Comparison of ENCODE assay signal across 19 cellular contexts in the genomic region with DNA sequence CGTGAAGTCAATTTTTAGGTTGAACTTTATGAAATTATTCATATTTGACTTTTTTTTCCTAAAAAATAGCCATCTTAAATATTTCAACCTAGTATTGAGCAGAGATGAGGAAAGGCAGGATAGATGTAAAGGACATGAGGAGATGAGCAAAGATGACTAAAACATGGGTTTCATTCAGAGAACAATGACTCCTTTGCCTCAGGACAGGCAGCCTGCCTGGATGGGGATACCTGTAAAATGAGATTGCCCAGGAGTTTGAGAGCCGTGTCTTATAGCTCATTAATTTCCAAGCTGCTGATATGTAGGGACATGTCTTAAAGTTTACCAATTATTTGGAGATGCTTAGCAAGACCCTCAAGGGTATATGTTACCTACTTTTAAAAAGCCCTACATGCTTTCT.
A peak's percentile ranks its signal among the peaks of the same experiment; 100 is the strongest.
DNase-seq lines count a peak whose midpoint lies in the region; ATAC-seq, FAIRE-seq and TF ChIP-seq lines count a peak whose summit lies in the region.
"Had no signal": no experiment of that assay in that cellular context is flagged by ENCODE, and none has a peak within 500 bp of the region (broad histone marks: within the 10 kb centered on the region; RNA-seq: fewer than 3 reads in every experiment).

No MANE protein-coding gene starts in this region.

- CTCF ChIA-PET in mammary epithelial cell (lab: Charles Lee; ENCODE audit: low non-redundant PET) = no interaction called here
- CTCF ChIA-PET in activated CD4-positive, alpha-beta T cell treated with anti-CD3 and anti-CD28 coated beads, Interleukin-2, amount 10 ng/mL, durations not matched to agents 7 days and 5 days (lab: Charles Lee) = no interaction called here

- H3K79me2 ChIP-seq in mammary epithelial cell (ENCODE audit: insufficient read depth, low read length) = no peaks in the 10 kb centered on the region

- dilution Hi-C loops in mammary epithelial cell (cut with HindIII; ENCODE audit: low sequenced_read_pairs) = no loop called here

- H3K27me3 ChIP-seq in mammary epithelial cell (ENCODE audit: insufficient read depth, low read length) (no peaks in the 10 kb centered on the region), breast epithelium (no peaks in the 10 kb centered on the region), bronchial epithelial cell (ENCODE audit: control insufficient read depth, insufficient read depth, low read length) (no peaks in the 10 kb centered on the region), foreskin keratinocyte (no peaks in the 10 kb centered on the region)

- H3K27me3 Mint-ChIP-seq in activated CD4-positive, alpha-beta T cell treated with anti-CD3 and anti-CD28 coated beads, Interleukin-2, amount 10 ng/mL, durations not matched to agents 7 days and 5 days = no peaks in the 10 kb centered on the region
- H3K27me3 Mint-ChIP-seq: CD4-positive, alpha-beta memory T cell had no signal

- POLR2A ChIA-PET in activated CD4-positive, alpha-beta T cell treated with anti-CD3 and anti-CD28 coated beads, Interleukin-2, amount 10 ng/mL, durations not matched to agents 7 days and 5 days (lab: Charles Lee) = no interaction called here

- no peak overlapping the region for H3K27ac ChIP-seq in mammary epithelial cell (ENCODE audit: insufficient read depth, low read depth, low read length)
- H3K27ac ChIP-seq in breast epithelium = no peak overlapping the region
- no peak overlapping the region for H3K27ac ChIP-seq in foreskin keratinocyte
- H3K27ac ChIP-seq: GM23248 had no signal

- DNase-seq in mammary epithelial cell = peak; percentile 32
- no peak for DNase-seq in breast epithelium (ENCODE audit: low spot score in 2 of 2)
- DNase-seq in bronchial epithelial cell (ENCODE audit: low read depth) = peak; percentile 22
- peak; percentile 14 to 65 for DNase-seq in foreskin keratinocyte
- DNase-seq in activated CD4-positive, alpha-beta T cell treated with anti-CD3 and anti-CD28 coated beads, Interleukin-2, amount 10 ng/mL, durations not matched to agents 7 days and 5 days = no peak
- no peak for DNase-seq in germinal center (ENCODE audit: low spot score)
- DNase-seq: C1 segment of cervical spinal cord; Calu3; CD4-positive, alpha-beta memory T cell; COR-L47; DMS53; DMS79 treated with DMSO at 0.1 percent for 48 hours; GF-D8; GM23248; H7; HCEC 1CT had no signal

- no peaks in the 10 kb centered on the region for H3K9me3 Mint-ChIP-seq in activated CD4-positive, alpha-beta T cell treated with anti-CD3 and anti-CD28 coated beads, Interleukin-2, amount 10 ng/mL, durations not matched to agents 7 days and 5 days
- H3K9me3 Mint-ChIP-seq: CD4-positive, alpha-beta memory T cell had no signal

- FAIRE-seq in bronchial epithelial cell (lab: Jason Lieb, UNC) = no peak
- FAIRE-seq: GM12891, H1 had no signal

- ATAC-seq in foreskin keratinocyte = peak; percentile 94
- no peak for ATAC-seq in esophagus mucosa

- H3K4me3 ChIP-seq in mammary epithelial cell (replicated peaks in 1 of 3; ENCODE audit: insufficient read depth in 1 of 3, low read depth in 2 of 3, low read length in 3 of 3) (no peak overlapping the region), breast epithelium (no peak overlapping the region), bronchial epithelial cell (ENCODE audit: low read depth, low read length) (no peak overlapping the region)
- H3K4me3 ChIP-seq: GM23248 had no signal

- H2AFZ ChIP-seq in mammary epithelial cell (ENCODE audit: low read depth, low read length) = no peak overlapping the region
- H2AFZ ChIP-seq: GM23248 had no signal

- H3K4me1 Mint-ChIP-seq in activated CD4-positive, alpha-beta T cell treated with anti-CD3 and anti-CD28 coated beads, Interleukin-2, amount 10 ng/mL, durations not matched to agents 7 days and 5 days = no peaks in the 10 kb centered on the region
- H3K4me1 Mint-ChIP-seq: CD4-positive, alpha-beta memory T cell had no signal

- H3K9me3 ChIP-seq in mammary epithelial cell (replicated peaks; ENCODE audit: insufficient read depth, low read length) = no peaks in the 10 kb centered on the region
- no peaks in the 10 kb centered on the region for H3K9me3 ChIP-seq in breast epithelium

- 60% methylated on average over 2 of the region's 2 CpGs for WGBS in mammary epithelial cell (ENCODE audit: low coverage, missing lambda C conversion rate)

- intact Hi-C loops in mammary epithelial cell (cut with micrococcal nuclease) (no loop called here), breast epithelium (cut with DNase I; ENCODE audit: low total_unique reads) (no loop called here)

- no peaks in the 10 kb centered on the region for H4K20me1 ChIP-seq in mammary epithelial cell (ENCODE audit: insufficient read depth, low read length)

- in situ Hi-C loops in mammary epithelial cell (cut with MboI; ENCODE audit: low sequenced_read_pairs in 2 of 2) = no loop called here

- TF ChIP-seq CTCF in mammary epithelial cell (conservative IDR thresholded peaks at IDR 0.05 in 1 of 2, IDR thresholded peaks at IDR 0.05 in 1 of 2; ENCODE audit: extremely low read depth in 1 of 2, insufficient read depth in 1 of 2, low read depth in 1 of 2, low read length in 2 of 2) = no peak
- TF ChIP-seq CTCF in breast epithelium (IDR thresholded peaks at IDR 0.05) = no peak
- TF ChIP-seq CTCF in bronchial epithelial cell (IDR thresholded peaks at IDR 0.05; ENCODE audit: insufficient read depth, low read length, severe bottlenecking) = no peak
- no peak for TF ChIP-seq CTCF in foreskin keratinocyte (conservative IDR thresholded peaks at IDR 0.05)

- no peak overlapping the region for H3K9ac ChIP-seq in mammary epithelial cell (ENCODE audit: insufficient read depth, low read length)
- H3K9ac ChIP-seq: GM23248 had no signal

- no peaks in the 10 kb centered on the region for H3K4me1 ChIP-seq in mammary epithelial cell (ENCODE audit: insufficient read depth, low read length)
- H3K4me1 ChIP-seq in breast epithelium = no peaks in the 10 kb centered on the region
- H3K4me1 ChIP-seq in foreskin keratinocyte = peaks cover 5% of the 10 kb centered on the region

- no peaks in the 10 kb centered on the region for H3K36me3 Mint-ChIP-seq in activated CD4-positive, alpha-beta T cell treated with anti-CD3 and anti-CD28 coated beads, Interleukin-2, amount 10 ng/mL, durations not matched to agents 7 days and 5 days (ENCODE audit: low read depth)
- H3K36me3 Mint-ChIP-seq: CD4-positive, alpha-beta memory T cell had no signal

- no peak overlapping the region for H3K4me2 ChIP-seq in mammary epithelial cell (ENCODE audit: insufficient read depth, low read depth, low read length)

- no peak overlapping the region for H3K4me3 Mint-ChIP-seq in activated CD4-positive, alpha-beta T cell treated with anti-CD3 and anti-CD28 coated beads, Interleukin-2, amount 10 ng/mL, durations not matched to agents 7 days and 5 days
- H3K4me3 Mint-ChIP-seq: CD4-positive, alpha-beta memory T cell had no signal

- H3K27ac Mint-ChIP-seq in activated CD4-positive, alpha-beta T cell treated with anti-CD3 and anti-CD28 coated beads, Interleukin-2, amount 10 ng/mL, durations not matched to agents 7 days and 5 days = no peak overlapping the region
- H3K27ac Mint-ChIP-seq: CD4-positive, alpha-beta memory T cell had no signal

- no peak for TF ChIP-seq POLR2A in breast epithelium (IDR thresholded peaks at IDR 0.05)

- BruUV-seq in mammary epithelial cell (replicated peaks; lab: Mats Ljungman, UMichigan) = no TSS peak

- H3K36me3 ChIP-seq in mammary epithelial cell (ENCODE audit: insufficient read depth, low read length) = no peaks in the 10 kb centered on the region
- H3K36me3 ChIP-seq in breast epithelium = no peaks in the 10 kb centered on the region
- H3K36me3 ChIP-seq in bronchial epithelial cell (ENCODE audit: control insufficient read depth, insufficient read depth, low read length) = no peaks in the 10 kb centered on the region

Comparison
In these comparisons a context has a peak if more than half of its experiments do, and no peak if none do; other contexts are left out.
1. DNase-seq: peak in mammary epithelial cell (single experiment), bronchial epithelial cell (single experiment) and foreskin keratinocyte (2 of 2); none in breast epithelium (0 of 2), activated CD4-positive, alpha-beta T cell treated with anti-CD3 and anti-CD28 coated beads, Interleukin-2, amount 10 ng/mL, durations not matched to agents 7 days and 5 days (single experiment) and germinal center (single experiment).